Comparison of ENCODE assay signal across 1 cellular context in the genomic region with DNA sequence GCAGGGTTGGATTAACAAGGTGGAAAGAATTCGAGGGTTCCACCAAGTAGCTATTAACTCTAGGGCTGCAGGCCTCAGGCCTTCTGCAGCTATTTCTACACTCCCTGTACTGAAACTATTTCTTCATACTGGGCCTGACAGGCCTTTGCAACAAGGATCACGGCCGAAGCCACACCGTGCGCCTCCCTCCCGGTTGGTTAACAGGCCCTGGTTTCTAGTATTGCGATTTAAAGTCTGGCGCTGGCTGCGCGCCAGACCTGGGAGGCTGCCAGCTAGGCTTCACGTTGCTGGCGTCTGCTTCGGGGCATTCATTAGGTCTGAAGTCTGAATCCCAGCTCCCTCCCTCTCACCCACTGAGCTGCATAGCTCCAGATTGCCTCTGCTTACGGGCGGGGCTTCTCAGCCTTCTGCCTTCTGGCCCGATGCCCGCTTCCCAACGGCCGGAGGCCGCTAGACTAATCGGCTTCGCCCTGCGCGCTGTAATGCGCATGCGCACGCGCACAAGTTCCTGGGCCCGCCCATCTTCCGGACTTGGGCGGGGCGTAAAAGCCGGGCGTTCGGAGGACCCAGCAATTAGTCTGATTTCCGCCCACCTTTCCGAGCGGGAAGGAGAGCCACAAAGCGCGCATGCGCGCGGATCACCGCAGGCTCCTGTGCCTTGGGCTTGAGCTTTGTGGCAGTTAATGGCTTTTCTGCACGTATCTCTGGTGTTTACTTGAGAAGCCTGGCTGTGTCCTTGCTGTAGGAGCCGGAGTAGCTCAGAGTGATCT.
TF ChIP-seq lines count a peak whose summit lies in the region.

No MANE protein-coding gene starts in this region.

TF ChIP-seq in K562, 482 proteins besides CTCF, POLR2A, EP300 and RAD21 (continued from another document and continues in another):
- TF ChIP-seq, protein P1, sequence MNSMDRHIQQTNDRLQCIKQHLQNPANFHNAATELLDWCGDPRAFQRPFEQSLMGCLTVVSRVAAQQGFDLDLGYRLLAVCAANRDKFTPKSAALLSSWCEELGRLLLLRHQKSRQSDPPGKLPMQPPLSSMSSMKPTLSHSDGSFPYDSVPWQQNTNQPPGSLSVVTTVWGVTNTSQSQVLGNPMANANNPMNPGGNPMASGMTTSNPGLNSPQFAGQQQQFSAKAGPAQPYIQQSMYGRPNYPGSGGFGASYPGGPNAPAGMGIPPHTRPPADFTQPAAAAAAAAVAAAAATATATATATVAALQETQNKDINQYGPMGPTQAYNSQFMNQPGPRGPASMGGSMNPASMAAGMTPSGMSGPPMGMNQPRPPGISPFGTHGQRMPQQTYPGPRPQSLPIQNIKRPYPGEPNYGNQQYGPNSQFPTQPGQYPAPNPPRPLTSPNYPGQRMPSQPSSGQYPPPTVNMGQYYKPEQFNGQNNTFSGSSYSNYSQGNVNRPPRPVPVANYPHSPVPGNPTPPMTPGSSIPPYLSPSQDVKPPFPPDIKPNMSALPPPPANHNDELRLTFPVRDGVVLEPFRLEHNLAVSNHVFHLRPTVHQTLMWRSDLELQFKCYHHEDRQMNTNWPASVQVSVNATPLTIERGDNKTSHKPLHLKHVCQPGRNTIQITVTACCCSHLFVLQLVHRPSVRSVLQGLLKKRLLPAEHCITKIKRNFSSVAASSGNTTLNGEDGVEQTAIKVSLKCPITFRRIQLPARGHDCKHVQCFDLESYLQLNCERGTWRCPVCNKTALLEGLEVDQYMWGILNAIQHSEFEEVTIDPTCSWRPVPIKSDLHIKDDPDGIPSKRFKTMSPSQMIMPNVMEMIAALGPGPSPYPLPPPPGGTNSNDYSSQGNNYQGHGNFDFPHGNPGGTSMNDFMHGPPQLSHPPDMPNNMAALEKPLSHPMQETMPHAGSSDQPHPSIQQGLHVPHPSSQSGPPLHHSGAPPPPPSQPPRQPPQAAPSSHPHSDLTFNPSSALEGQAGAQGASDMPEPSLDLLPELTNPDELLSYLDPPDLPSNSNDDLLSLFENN (IDR thresholded peaks at IDR 0.05; ENCODE audit: low read depth in 2 of 2, low read length in 2 of 2): no peak
- TF ChIP-seq ZC3H4 (CRISPR knock-in tag; IDR thresholded peaks at IDR 0.05; ENCODE audit: borderline replicate concordance) (no peak), NBN (IDR thresholded peaks at IDR 0.05; ENCODE audit: low read depth) (no peak), ZNF764 (CRISPR knock-in tag; IDR thresholded peaks at IDR 0.05; ENCODE audit: low read depth) (no peak), CBX1 (IDR thresholded peaks at IDR 0.05; ENCODE audit: low read depth) (no peak), TAL1 (IDR thresholded peaks at IDR 0.05) (no peak), NFIC (IDR thresholded peaks at IDR 0.05) (peak; percentile 98), NFATC3 (IDR thresholded peaks at IDR 0.05) (no peak), TAF15 (IDR thresholded peaks at IDR 0.05; ENCODE audit: low read depth, low read length) (peak; percentile 75; the same call in 1 of the 2 replicates), PPARD (CRISPR knock-in tag; IDR thresholded peaks at IDR 0.05) (no peak), ZNF239 (CRISPR knock-in tag; IDR thresholded peaks at IDR 0.05) (no peak), TAF9B (IDR thresholded peaks at IDR 0.05; ENCODE audit: partially characterized antibody) (no peak), HNRNPLL (IDR thresholded peaks at IDR 0.05; ENCODE audit: low read depth, low read length, poor library complexity, severe bottlenecking) (peak; percentile 77), OTX1 (CRISPR knock-in tag; IDR thresholded peaks at IDR 0.05) (no peak), HDAC3 (IDR thresholded peaks at IDR 0.05; ENCODE audit: borderline replicate concordance, partially characterized antibody) (no peak), SUPT5H (IDR thresholded peaks at IDR 0.05) (peak; percentile 41; the same call in 1 of the 2 replicates), SMAD4 (CRISPR knock-in tag; conservative IDR thresholded peaks at IDR 0.05) (peak; percentile 46), ZNF431 (CRISPR knock-in tag; IDR thresholded peaks at IDR 0.05) (no peak), RBM25 (IDR thresholded peaks at IDR 0.05; ENCODE audit: low read depth, low read length, severe bottlenecking) (no peak), BDP1 (IDR thresholded peaks at IDR 0.05; ENCODE audit: insufficient read depth, insufficient read length) (no peak), CBFA2T2 (conservative IDR thresholded peaks at IDR 0.05) (no peak), ZNF217 (CRISPR knock-in tag; IDR thresholded peaks at IDR 0.05) (no peak), MED1 (CRISPR knock-in tag; IDR thresholded peaks at IDR 0.05; ENCODE audit: borderline replicate concordance) (no peak), XRCC5 (IDR thresholded peaks at IDR 0.05; ENCODE audit: low read depth, low read length) (no peak; the same call in 1 of the 2 replicates), NR1H2 (CRISPR knock-in tag; IDR thresholded peaks at IDR 0.05) (no peak), HMG20B (CRISPR knock-in tag; IDR thresholded peaks at IDR 0.05) (no peak), CREB1 (IDR thresholded peaks at IDR 0.05) (no peak), CREB1 (CRISPR knock-in tag; IDR thresholded peaks at IDR 0.05) (peak; percentile 43; the same call in 1 of the 2 replicates), TOE1 (IDR thresholded peaks at IDR 0.05; ENCODE audit: borderline replicate concordance) (no peak), TOE1 (CRISPR knock-in tag; IDR thresholded peaks at IDR 0.05; ENCODE audit: borderline replicate concordance, low read depth) (no peak), HNRNPL (IDR thresholded peaks at IDR 0.05; ENCODE audit: low read depth, low read length) (no peak), ZNF3 (CRISPR knock-in tag; IDR thresholded peaks at IDR 0.05) (no peak), ZKSCAN3 (CRISPR knock-in tag; IDR thresholded peaks at IDR 0.05) (no peak), C11orf30 (IDR thresholded peaks at IDR 0.05; ENCODE audit: low read depth) (no peak), TEAD2 (tag; IDR thresholded peaks at IDR 0.05) (no peak), SMARCC2 (IDR thresholded peaks at IDR 0.05; ENCODE audit: low read depth) (no peak), RNF2 (IDR thresholded peaks at IDR 0.05) (no peak), EHMT2 (IDR thresholded peaks at IDR 0.05) (no peak)
- TF ChIP-seq, protein P2, sequence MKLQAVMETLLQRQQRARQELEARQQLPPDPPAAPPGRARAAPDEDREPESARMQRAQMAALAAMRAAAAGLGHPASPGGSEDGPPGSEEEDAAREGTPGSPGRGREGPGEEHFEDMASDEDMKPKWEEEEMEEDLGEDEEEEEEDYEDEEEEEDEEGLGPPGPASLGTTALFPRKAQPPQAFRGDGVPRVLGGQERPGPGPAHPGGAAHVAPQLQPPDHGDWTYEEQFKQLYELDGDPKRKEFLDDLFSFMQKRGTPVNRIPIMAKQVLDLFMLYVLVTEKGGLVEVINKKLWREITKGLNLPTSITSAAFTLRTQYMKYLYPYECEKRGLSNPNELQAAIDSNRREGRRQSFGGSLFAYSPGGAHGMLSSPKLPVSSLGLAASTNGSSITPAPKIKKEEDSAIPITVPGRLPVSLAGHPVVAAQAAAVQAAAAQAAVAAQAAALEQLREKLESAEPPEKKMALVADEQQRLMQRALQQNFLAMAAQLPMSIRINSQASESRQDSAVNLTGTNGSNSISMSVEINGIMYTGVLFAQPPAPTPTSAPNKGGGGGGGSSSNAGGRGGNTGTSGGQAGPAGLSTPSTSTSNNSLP (IDR thresholded peaks at IDR 0.05; ENCODE audit: borderline replicate concordance, low read depth, low read length): no peak
- TF ChIP-seq, protein P3, sequence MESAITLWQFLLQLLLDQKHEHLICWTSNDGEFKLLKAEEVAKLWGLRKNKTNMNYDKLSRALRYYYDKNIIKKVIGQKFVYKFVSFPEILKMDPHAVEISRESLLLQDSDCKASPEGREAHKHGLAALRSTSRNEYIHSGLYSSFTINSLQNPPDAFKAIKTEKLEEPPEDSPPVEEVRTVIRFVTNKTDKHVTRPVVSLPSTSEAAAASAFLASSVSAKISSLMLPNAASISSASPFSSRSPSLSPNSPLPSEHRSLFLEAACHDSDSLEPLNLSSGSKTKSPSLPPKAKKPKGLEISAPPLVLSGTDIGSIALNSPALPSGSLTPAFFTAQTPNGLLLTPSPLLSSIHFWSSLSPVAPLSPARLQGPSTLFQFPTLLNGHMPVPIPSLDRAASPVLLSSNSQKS (CRISPR knock-in tag; IDR thresholded peaks at IDR 0.05): no peak
- TF ChIP-seq, protein P4, sequence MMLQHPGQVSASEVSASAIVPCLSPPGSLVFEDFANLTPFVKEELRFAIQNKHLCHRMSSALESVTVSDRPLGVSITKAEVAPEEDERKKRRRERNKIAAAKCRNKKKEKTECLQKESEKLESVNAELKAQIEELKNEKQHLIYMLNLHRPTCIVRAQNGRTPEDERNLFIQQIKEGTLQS (IDR thresholded peaks at IDR 0.05): no peak
- TF ChIP-seq, protein P4 (CRISPR knock-in tag; conservative IDR thresholded peaks at IDR 0.05): no peak
- TF ChIP-seq, protein P5, sequence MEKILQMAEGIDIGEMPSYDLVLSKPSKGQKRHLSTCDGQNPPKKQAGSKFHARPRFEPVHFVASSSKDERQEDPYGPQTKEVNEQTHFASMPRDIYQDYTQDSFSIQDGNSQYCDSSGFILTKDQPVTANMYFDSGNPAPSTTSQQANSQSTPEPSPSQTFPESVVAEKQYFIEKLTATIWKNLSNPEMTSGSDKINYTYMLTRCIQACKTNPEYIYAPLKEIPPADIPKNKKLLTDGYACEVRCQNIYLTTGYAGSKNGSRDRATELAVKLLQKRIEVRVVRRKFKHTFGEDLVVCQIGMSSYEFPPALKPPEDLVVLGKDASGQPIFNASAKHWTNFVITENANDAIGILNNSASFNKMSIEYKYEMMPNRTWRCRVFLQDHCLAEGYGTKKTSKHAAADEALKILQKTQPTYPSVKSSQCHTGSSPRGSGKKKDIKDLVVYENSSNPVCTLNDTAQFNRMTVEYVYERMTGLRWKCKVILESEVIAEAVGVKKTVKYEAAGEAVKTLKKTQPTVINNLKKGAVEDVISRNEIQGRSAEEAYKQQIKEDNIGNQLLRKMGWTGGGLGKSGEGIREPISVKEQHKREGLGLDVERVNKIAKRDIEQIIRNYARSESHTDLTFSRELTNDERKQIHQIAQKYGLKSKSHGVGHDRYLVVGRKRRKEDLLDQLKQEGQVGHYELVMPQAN (IDR thresholded peaks at IDR 0.05; ENCODE audit: borderline replicate concordance): 0 out of 2 replicates have a peak, but pooled peaks have one; percentile 18
- TF ChIP-seq, protein P6, sequence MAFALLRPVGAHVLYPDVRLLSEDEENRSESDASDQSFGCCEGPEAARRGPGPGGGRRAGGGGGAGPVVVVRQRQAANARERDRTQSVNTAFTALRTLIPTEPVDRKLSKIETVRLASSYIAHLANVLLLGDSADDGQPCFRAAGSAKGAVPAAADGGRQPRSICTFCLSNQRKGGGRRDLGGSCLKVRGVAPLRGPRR (CRISPR knock-in tag; IDR thresholded peaks at IDR 0.05): no peak
- TF ChIP-seq, protein P7, sequence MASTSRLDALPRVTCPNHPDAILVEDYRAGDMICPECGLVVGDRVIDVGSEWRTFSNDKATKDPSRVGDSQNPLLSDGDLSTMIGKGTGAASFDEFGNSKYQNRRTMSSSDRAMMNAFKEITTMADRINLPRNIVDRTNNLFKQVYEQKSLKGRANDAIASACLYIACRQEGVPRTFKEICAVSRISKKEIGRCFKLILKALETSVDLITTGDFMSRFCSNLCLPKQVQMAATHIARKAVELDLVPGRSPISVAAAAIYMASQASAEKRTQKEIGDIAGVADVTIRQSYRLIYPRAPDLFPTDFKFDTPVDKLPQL (IDR thresholded peaks at IDR 0.05; ENCODE audit: extremely low read depth, insufficient read length): no peak
- TF ChIP-seq, protein P8, sequence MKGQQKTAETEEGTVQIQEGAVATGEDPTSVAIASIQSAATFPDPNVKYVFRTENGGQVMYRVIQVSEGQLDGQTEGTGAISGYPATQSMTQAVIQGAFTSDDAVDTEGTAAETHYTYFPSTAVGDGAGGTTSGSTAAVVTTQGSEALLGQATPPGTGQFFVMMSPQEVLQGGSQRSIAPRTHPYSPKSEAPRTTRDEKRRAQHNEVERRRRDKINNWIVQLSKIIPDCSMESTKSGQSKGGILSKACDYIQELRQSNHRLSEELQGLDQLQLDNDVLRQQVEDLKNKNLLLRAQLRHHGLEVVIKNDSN (CRISPR knock-in tag; IDR thresholded peaks at IDR 0.05): no peak
- TF ChIP-seq, protein P9, sequence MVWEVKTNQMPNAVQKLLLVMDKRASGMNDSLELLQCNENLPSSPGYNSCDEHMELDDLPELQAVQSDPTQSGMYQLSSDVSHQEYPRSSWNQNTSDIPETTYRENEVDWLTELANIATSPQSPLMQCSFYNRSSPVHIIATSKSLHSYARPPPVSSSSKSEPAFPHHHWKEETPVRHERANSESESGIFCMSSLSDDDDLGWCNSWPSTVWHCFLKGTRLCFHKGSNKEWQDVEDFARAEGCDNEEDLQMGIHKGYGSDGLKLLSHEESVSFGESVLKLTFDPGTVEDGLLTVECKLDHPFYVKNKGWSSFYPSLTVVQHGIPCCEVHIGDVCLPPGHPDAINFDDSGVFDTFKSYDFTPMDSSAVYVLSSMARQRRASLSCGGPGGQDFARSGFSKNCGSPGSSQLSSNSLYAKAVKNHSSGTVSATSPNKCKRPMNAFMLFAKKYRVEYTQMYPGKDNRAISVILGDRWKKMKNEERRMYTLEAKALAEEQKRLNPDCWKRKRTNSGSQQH (CRISPR knock-in tag; IDR thresholded peaks at IDR 0.05): no peak
- TF ChIP-seq, protein P10, sequence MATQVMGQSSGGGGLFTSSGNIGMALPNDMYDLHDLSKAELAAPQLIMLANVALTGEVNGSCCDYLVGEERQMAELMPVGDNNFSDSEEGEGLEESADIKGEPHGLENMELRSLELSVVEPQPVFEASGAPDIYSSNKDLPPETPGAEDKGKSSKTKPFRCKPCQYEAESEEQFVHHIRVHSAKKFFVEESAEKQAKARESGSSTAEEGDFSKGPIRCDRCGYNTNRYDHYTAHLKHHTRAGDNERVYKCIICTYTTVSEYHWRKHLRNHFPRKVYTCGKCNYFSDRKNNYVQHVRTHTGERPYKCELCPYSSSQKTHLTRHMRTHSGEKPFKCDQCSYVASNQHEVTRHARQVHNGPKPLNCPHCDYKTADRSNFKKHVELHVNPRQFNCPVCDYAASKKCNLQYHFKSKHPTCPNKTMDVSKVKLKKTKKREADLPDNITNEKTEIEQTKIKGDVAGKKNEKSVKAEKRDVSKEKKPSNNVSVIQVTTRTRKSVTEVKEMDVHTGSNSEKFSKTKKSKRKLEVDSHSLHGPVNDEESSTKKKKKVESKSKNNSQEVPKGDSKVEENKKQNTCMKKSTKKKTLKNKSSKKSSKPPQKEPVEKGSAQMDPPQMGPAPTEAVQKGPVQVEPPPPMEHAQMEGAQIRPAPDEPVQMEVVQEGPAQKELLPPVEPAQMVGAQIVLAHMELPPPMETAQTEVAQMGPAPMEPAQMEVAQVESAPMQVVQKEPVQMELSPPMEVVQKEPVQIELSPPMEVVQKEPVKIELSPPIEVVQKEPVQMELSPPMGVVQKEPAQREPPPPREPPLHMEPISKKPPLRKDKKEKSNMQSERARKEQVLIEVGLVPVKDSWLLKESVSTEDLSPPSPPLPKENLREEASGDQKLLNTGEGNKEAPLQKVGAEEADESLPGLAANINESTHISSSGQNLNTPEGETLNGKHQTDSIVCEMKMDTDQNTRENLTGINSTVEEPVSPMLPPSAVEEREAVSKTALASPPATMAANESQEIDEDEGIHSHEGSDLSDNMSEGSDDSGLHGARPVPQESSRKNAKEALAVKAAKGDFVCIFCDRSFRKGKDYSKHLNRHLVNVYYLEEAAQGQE (CRISPR knock-in tag; IDR thresholded peaks at IDR 0.05; ENCODE audit: low read depth): no peak
